Comparison of ENCODE assay signal across 8 cellular contexts in the genomic region with DNA sequence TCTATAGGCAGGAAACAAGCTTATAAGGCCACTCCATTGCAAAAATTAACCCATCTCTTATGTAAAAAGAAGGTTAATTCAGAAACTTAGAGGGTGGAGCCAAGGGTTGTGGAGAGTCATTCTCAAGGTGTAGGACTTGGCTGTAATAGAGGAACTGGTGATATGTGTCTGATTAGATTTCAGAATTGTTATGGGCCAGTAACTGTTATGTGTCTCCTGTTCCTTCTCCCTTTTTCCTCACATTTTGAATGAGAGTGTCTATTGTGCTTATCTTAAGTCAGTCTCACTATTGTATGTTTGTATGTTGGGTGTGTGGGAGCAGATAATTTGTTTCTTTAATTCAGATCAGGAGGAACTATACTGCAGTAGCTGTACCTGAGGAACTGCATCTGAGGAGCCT.
"Had no signal": no experiment of that assay in that cellular context is flagged by ENCODE, and none has a peak within 500 bp of the region (broad histone marks: within the 10 kb centered on the region; RNA-seq: fewer than 3 reads in every experiment).

No MANE protein-coding gene starts in this region.

- H3K9ac ChIP-seq: KMS-11 had no signal

- H3K27ac ChIP-seq: HL-60, KMS-11 had no signal

- H3K27me3 Mint-ChIP-seq: IgD-negative memory B cell had no signal

- FAIRE-seq: HepG2, HTR-8/SVneo had no signal

- H3K4me3 Mint-ChIP-seq: IgD-negative memory B cell had no signal

- H3K27ac Mint-ChIP-seq: IgD-negative memory B cell had no signal

- H3K4me2 ChIP-seq: KMS-11 had no signal

- H3K9me3 Mint-ChIP-seq: IgD-negative memory B cell had no signal

- DNase-seq: IMR-90, KBM-7, KG1 had no signal

- ATAC-seq: HepG2 had no signal
